ENCODE assay signal across 8 cellular contexts in the genomic region with DNA sequence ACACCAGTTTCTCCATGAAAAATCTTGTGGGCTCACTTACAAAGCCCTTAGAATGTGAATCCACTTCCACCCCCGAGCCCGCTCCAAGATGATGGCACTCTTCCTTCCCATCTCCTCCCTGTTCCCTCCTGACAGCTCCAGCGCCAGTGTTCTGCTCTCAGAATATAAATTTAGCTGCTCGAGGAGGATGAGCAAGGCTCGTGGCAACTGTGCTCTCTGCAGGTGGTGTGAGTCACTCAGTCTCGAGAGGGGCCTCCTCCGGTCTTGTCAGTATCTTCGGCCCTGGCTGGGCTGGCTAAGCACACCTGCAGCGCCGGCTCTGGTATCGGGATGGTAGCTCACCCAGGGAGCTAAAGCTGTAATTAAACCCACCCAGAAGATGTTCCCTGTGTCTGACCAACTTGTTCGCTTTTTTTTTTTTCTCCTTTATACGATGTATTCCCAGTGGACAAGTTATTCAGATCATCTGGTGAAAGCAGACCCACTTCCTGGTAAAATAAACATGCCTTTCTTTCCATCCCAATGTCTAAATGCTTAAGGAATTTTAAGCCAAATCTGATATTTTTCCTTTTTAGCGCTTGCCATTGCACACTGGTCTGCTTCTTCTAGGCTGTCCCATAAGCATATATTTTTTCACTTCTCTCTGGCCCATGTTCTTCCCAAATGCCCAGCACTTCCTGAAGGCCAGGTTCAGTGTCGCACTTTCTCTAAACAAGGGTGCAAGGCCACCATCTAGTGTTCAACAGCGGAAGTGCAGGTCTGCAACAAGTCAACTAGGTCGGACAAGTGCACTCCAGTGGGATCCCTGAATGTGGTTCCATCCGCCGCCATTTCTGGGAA. TPM values are rescaled to one million over a fixed set of nuclear protein-coding genes. Genes with fewer than 3 reads are reported as not detected.
DNase-seq lines count a peak whose midpoint lies in the region; ATAC-seq and TF ChIP-seq lines count a peak whose summit lies in the region.

No MANE protein-coding gene starts in this region.

- peak overlapping the region; percentile 25; the same call in 1 of the 2 replicates for H3K4me3 ChIP-seq in MM.1S (ENCODE audit: low read length)
- H3K4me3 ChIP-seq in SJSA1 = no peak overlapping the region
- H3K4me3 ChIP-seq in cardiac muscle cell = no peak overlapping the region
- H3K4me3 ChIP-seq in aorta (ENCODE audit: low read length in 2 of 2) = no peak overlapping the region

- TF ChIP-seq CTCF in GM12801 (IDR thresholded peaks at IDR 0.05; ENCODE audit: extremely low read depth, insufficient read length) = peak; percentile 59
- TF ChIP-seq CTCF in MM.1S (IDR thresholded peaks at IDR 0.05; ENCODE audit: low read length) = peak; percentile 96
- TF ChIP-seq CTCF in cardiac muscle cell (IDR thresholded peaks at IDR 0.05; ENCODE audit: low read depth, low read length) = peak; percentile 98

- no peaks in the 10 kb centered on the region for H3K79me2 ChIP-seq in MM.1S (ENCODE audit: low read length)

- H3K27ac ChIP-seq in MM.1S (ENCODE audit: low read length) (no peak overlapping the region; the same call in 1 of the 2 replicates), SJSA1 (no peak overlapping the region), cardiac muscle cell (no peak overlapping the region), aorta (ENCODE audit: low read depth in 1 of 2, low read length in 2 of 2) (no peak overlapping the region)

- ATAC-seq in aorta (ENCODE audit: low FRiP score) = peak; percentile 78

- H3F3A ChIP-seq in MM.1S (ENCODE audit: insufficient read depth, low read length) = no peaks in the 10 kb centered on the region

- H3K9ac ChIP-seq in MM.1S (ENCODE audit: low read length) = no peak overlapping the region

- no peaks in the 10 kb centered on the region for H4K20me1 ChIP-seq in MM.1S (ENCODE audit: insufficient read depth, low read length)

- H3K9me3 ChIP-seq in MM.1S (replicated peaks; ENCODE audit: insufficient read depth, low read length) (no peaks in the 10 kb centered on the region), SJSA1 (replicated peaks) (no peaks in the 10 kb centered on the region), cardiac muscle cell (ENCODE audit: low read depth) (no peaks in the 10 kb centered on the region), aorta (ENCODE audit: control insufficient read depth, low read length) (no peaks in the 10 kb centered on the region)

- H2AFZ ChIP-seq in MM.1S (ENCODE audit: low read length) = peak overlapping the region; percentile 56

- 55 to 57% methylated on average over 19 of the region's 19 CpGs for WGBS in aorta, 2 donors

- H3K36me3 ChIP-seq in MM.1S (replicated peaks; ENCODE audit: insufficient read depth, low read length) (no peaks in the 10 kb centered on the region), SJSA1 (no peaks in the 10 kb centered on the region), cardiac muscle cell (no peaks in the 10 kb centered on the region), aorta (ENCODE audit: control insufficient read depth in 1 of 2, insufficient read depth in 2 of 2, low read length in 1 of 2) (no peaks in the 10 kb centered on the region)

- H3K27me3 ChIP-seq in MM.1S (replicated peaks; ENCODE audit: insufficient read depth, low read length) (no peaks in the 10 kb centered on the region), SJSA1 (replicated peaks) (peaks cover 4% of the 10 kb centered on the region; the same call in 1 of the 2 replicates), cardiac muscle cell (peaks cover 3% of the 10 kb centered on the region), aorta (ENCODE audit: control insufficient read depth in 1 of 2, insufficient read depth in 2 of 2, low read length in 1 of 2) (no peaks in the 10 kb centered on the region)

- H3K9me2 ChIP-seq in MM.1S (replicated peaks; ENCODE audit: insufficient read depth, low read length) = no peaks in the 10 kb centered on the region

- H3K4me1 ChIP-seq in MM.1S (ENCODE audit: low read length) (peaks cover 10% of the 10 kb centered on the region), SJSA1 (replicated peaks) (peaks cover 24% of the 10 kb centered on the region), cardiac muscle cell (ENCODE audit: low read depth) (no peaks in the 10 kb centered on the region), aorta (ENCODE audit: control insufficient read depth in 1 of 2, insufficient read depth in 2 of 2, low read length in 2 of 2) (no peaks in the 10 kb centered on the region)

- peak overlapping the region; percentile 66 for H3K4me2 ChIP-seq in MM.1S (ENCODE audit: low read depth, low read length)

- intact Hi-C loops in posterior vena cava (cut with DNase I) = loop anchor here in 1 of 2 donors (2.0 kb wide), 1 partner anchor 25 kb away; no protein-coding TSS in a partner anchor
- intact Hi-C loops in aorta (cut with DNase I) = loop anchor here in 1 of 2 donors (1.0 kb wide), 1 partner anchor 24 kb away; no protein-coding TSS in a partner anchor

- DNase-seq in MM.1S (peak; percentile 79), SJSA1 (ENCODE audit: low read depth in 1 of 2, low spot score in 2 of 2) (peak; percentile 54 to 77), cardiac muscle cell (ENCODE audit: low read depth in 1 of 2, low spot score in 1 of 2) (peak; percentile 85), posterior vena cava (ENCODE audit: low spot score) (peak; percentile 89), aorta (peak; percentile 84 to 89), mesenteric fat pad (ENCODE audit: low spot score) (no peak)
- peak; percentile 9 for DNase-seq in activated naive CD8-positive, alpha-beta T cell treated with anti-CD3 and anti-CD28 coated beads, Interleukin-2, amount 50 U/mL, for 16 hours (ENCODE audit: low read depth, low spot score)

RNA-seq across cellular contexts. Expression of a gene that starts 31.4 kb away (rescaled TPM):
- 37.1 and 44.9 TPM in 2 replicates for total RNA-seq in SJSA1 (2014; rRNA removed; shearing (Covaris generic))
- total RNA-seq in cardiac muscle cell (65.5 and 85.5 TPM in 2 replicates), posterior vena cava (10 to 100 TPM; 88.3 to 95.7 TPM), aorta (100 to 1,000 TPM; 101 to 106 TPM), mesenteric fat pad (124 TPM)
- polyA plus RNA-seq in cardiac muscle cell (134 and 159 TPM in 2 replicates), aorta (100 to 1,000 TPM in 1 of 2 donors, 10 to 100 TPM in 1; 91.8 to 122 TPM)
